In the genomic region with DNA sequence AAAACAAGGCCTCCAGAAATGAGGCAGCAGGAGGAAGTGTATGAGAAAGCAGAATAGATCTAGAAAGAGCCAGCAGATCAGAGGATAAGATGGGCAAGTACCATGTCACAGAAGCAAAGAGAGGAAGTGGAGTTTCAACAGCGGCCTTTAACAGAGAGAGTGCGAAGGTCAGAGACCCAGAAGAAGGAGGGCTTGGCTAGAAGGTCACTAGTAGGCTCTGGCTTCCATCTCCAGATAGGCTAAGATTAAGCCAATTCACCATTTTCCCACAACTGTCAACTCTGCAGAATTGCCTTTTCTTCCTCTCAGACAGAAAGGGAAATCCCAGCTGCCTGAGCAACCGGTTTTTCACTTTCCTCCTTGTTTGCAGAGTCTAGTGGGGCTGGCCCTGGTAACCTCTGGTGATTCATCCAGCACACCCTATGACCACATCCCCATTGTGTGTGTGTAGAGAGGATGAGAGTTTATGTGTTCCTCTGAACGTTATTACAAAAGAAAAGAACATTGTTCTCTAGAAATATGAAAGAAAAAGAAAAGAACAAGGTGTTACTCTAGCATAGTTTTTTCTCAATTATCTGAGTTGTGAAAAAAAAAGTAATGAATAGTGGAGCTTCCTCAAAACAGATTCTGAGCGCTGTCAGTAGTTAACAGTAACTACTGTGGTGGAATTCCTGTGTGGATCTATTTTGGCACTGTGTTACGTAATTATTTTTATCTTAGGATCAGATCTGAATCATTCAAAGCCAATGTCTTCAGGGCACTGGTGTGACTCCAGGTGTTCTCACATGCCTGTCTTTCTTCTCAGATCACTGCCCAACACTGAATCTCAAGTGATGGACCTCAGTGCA, we compare ENCODE assay signal across 8 cellular contexts.
A peak's percentile ranks its signal among the peaks of the same experiment; 100 is the strongest.
DNase-seq lines count a peak whose midpoint lies in the region; ATAC-seq and TF ChIP-seq lines count a peak whose summit lies in the region.

No MANE protein-coding gene starts in this region.

- peaks cover 26% of the 10 kb centered on the region for H3K4me1 Mint-ChIP-seq in activated T-cell treated with anti-CD3 and anti-CD28 coated beads, Interleukin-2, amount 50 U/mL, for 24 hours (ENCODE audit: low read depth)

- H3K4me1 ChIP-seq in BE2C = no peaks in the 10 kb centered on the region

- H3K36me3 Mint-ChIP-seq in activated T-cell treated with anti-CD3 and anti-CD28 coated beads, Interleukin-2, amount 50 U/mL, for 24 hours (ENCODE audit: low read depth) = no peaks in the 10 kb centered on the region

- DNase-seq in NCI-H69 (lab: John Stamatoyannopoulos, UW) (peak; percentile 60), foreskin melanocyte (peak; percentile 92), posterior vena cava (ENCODE audit: low spot score) (peak; percentile 83), ureter (ENCODE audit: low spot score) (peak; percentile 88), BE2C (no peak)
- peak; percentile 66 for DNase-seq in activated T-cell treated with anti-CD3 and anti-CD28 coated beads, Interleukin-2, amount 50 U/mL, for 24 hours

- no peaks in the 10 kb centered on the region for H3K36me3 ChIP-seq in BE2C

- intact Hi-C loops in posterior vena cava (cut with DNase I) = no loop called here

- no peaks in the 10 kb centered on the region for H3K27me3 Mint-ChIP-seq in activated T-cell treated with anti-CD3 and anti-CD28 coated beads, Interleukin-2, amount 50 U/mL, for 24 hours

- no peak overlapping the region for H3K4me3 ChIP-seq in BE2C (ENCODE audit: low read depth, low read length)

- peak overlapping the region; percentile 8 for H3K4me3 Mint-ChIP-seq in activated T-cell treated with anti-CD3 and anti-CD28 coated beads, Interleukin-2, amount 50 U/mL, for 24 hours

- ATAC-seq in GM18498 (IDR thresholded peaks at IDR 0.05; ENCODE audit: unreplicated experiment) (peak; percentile 98), HG02759 (IDR thresholded peaks at IDR 0.05; ENCODE audit: unreplicated experiment) (peak; percentile 99)

- no peaks in the 10 kb centered on the region for H3K9me3 ChIP-seq in BE2C

- peak overlapping the region; percentile 83 for H3K27ac Mint-ChIP-seq in activated T-cell treated with anti-CD3 and anti-CD28 coated beads, Interleukin-2, amount 50 U/mL, for 24 hours

- no peak for TF ChIP-seq CTCF in BE2C (IDR thresholded peaks at IDR 0.05; ENCODE audit: low read depth, low read length)

- no peaks in the 10 kb centered on the region for H3K9me3 Mint-ChIP-seq in activated T-cell treated with anti-CD3 and anti-CD28 coated beads, Interleukin-2, amount 50 U/mL, for 24 hours

- H3K27me3 ChIP-seq in BE2C = no peaks in the 10 kb centered on the region
